ENCODE assay signal across 20 cellular contexts in the genomic region with DNA sequence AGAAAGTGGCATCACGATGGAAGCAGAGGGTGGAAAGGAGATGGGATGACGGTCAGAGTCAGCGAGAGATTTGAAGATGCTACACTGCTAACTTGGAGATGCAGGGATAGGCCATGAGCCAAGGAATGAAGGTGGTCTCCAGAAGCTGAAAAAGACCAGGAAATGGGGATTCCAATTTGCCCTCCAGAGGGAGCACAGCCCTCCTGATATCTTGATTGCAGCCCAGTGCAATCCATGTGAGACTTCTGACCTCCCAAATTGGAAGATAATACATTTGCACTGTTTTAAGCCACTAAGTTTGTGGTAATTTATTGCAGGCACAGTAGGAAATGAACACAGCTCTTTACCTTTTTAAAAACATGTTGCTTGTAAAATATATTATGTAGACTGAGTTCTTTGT.
DNase-seq lines count a peak whose midpoint lies in the region; ATAC-seq and TF ChIP-seq lines count a peak whose summit lies in the region.
"Had no signal": no experiment of that assay in that cellular context is flagged by ENCODE, and none has a peak within 500 bp of the region (broad histone marks: within the 10 kb centered on the region; RNA-seq: fewer than 3 reads in every experiment).

No MANE protein-coding gene starts in this region.

- H3K4me2 ChIP-seq in H9 (ENCODE audit: insufficient read depth, insufficient read length, low read length), result no peak overlapping the region
- H3K4me2 ChIP-seq in mesendoderm (ENCODE audit: low read length), result no peak overlapping the region
- H3K4me2 ChIP-seq in smooth muscle cell, result no peak overlapping the region
- H3K4me2 ChIP-seq: BLaER1 treated with 17β-estradiol and CSF1 and Interleukin-3, amounts not matched to agents 10 nM and 100 nM had no signal

- H3K27me3 Mint-ChIP-seq in H9 (ENCODE audit: low read depth) (peaks cover 2% of the 10 kb centered on the region; the same call in 1 of the 2 replicates), endodermal cell (ENCODE audit: insufficient read depth) (peaks cover 3% of the 10 kb centered on the region)
- H3K27me3 Mint-ChIP-seq: CD4-positive, alpha-beta memory T cell had no signal

- in situ Hi-C loops in gastrocnemius medialis (cut with MboI; ENCODE audit: low sequenced_read_pairs in 4 of 4), result no loop called here

- H3K9me3 Mint-ChIP-seq in H9 (peaks cover 0 to 3% of the 10 kb centered on the region in 2 experiments; a peak in 2 of 5 replicates), endodermal cell (peaks cover 5% of the 10 kb centered on the region)

- H4K91ac ChIP-seq in H9 (ENCODE audit: insufficient read length, low read depth, low read length), result no peak overlapping the region

- no TSS peak for BruUV-seq in A673 (replicated peaks; lab: Mats Ljungman, UMichigan)

- H3K18ac ChIP-seq in H9 (ENCODE audit: insufficient read length, low read depth, low read length), result no peak overlapping the region
- H3K18ac ChIP-seq in mesendoderm (ENCODE audit: low read length), result no peak overlapping the region

- POLR2A ChIA-PET in A673 (lab: Charles Lee; ENCODE audit: low non-redundant PET), result no interaction called here

- H2BK120ac ChIP-seq in H9 (ENCODE audit: low read depth, low read length, poor library complexity, severe bottlenecking), result no peak overlapping the region
- H2BK120ac ChIP-seq in mesendoderm (ENCODE audit: low read depth, low read length), result no peak overlapping the region

- no peak overlapping the region for H2AFZ ChIP-seq in H9 (ENCODE audit: low read length)
- no peak overlapping the region for H2AFZ ChIP-seq in smooth muscle cell (ENCODE audit: low read depth)

- DNase-seq in A673 (ENCODE audit: low spot score), result no peak
- DNase-seq in H9, result no peak
- no peak for DNase-seq in endodermal cell
- DNase-seq in mesendoderm, result peak; percentile 7
- DNase-seq in hippocampal formation (lab: John Stamatoyannopoulos, UW), result no peak
- DNase-seq in smooth muscle cell (lab: John Stamatoyannopoulos, UW; ENCODE audit: unreplicated experiment), result no peak
- DNase-seq in gastrocnemius medialis, result no peak
- DNase-seq in ovary, result no peak
- DNase-seq: ACHN; AML-193; BE2C; Calu3; CD4-positive, alpha-beta memory T cell; COR-L47; DMS53; DMS79 treated with DMSO at 0.1 percent for 48 hours; HFFc6 had no signal

- TF ChIP-seq CTCF in A673 (conservative IDR thresholded peaks at IDR 0.05; ENCODE audit: low read depth, low read length) (0 out of 2 replicates have a peak, but pooled peaks have one; percentile 12), H9 (conservative IDR thresholded peaks at IDR 0.05) (peak; percentile 42; the same call in 1 of the 3 replicates), endodermal cell (conservative IDR thresholded peaks at IDR 0.05) (peak; percentile 57), smooth muscle cell (IDR thresholded peaks at IDR 0.05; ENCODE audit: borderline replicate concordance, insufficient read depth, poor library complexity, severe bottlenecking) (no peak), gastrocnemius medialis (IDR thresholded peaks at IDR 0.05 in 4 of 5, conservative IDR thresholded peaks at IDR 0.05 in 1 of 5) (no peak), ovary (IDR thresholded peaks at IDR 0.05) (no peak)

- H3K27ac ChIP-seq in A673 (ENCODE audit: low read depth, low read length, poor library complexity, severe bottlenecking) (no peak overlapping the region), H9 (ENCODE audit: insufficient read length, low read depth, low read length) (no peak overlapping the region), endodermal cell (ENCODE audit: low read depth, low read length) (no peak overlapping the region), mesendoderm (ENCODE audit: low read depth, low read length) (no peak overlapping the region), smooth muscle cell (ENCODE audit: low read depth) (no peak overlapping the region), gastrocnemius medialis (no peak overlapping the region), ovary (no peak overlapping the region)
- H3K27ac ChIP-seq: 22Rv1; BLaER1 treated with 17β-estradiol and CSF1 and Interleukin-3, amounts not matched to agents 10 nM and 100 nM had no signal

- no peak overlapping the region for H2BK15ac ChIP-seq in H9 (ENCODE audit: low read depth, low read length)
- no peak overlapping the region for H2BK15ac ChIP-seq in mesendoderm (replicated peaks; ENCODE audit: low read depth)

- H2BK5ac ChIP-seq in H9 (ENCODE audit: insufficient read length, low read length) (no peak overlapping the region), mesendoderm (ENCODE audit: low read length) (no peak overlapping the region)

- no peak overlapping the region for H3K27ac Mint-ChIP-seq in H9
- no peak overlapping the region for H3K27ac Mint-ChIP-seq in endodermal cell
- H3K27ac Mint-ChIP-seq: CD4-positive, alpha-beta memory T cell; HFFc6 had no signal

- H3K4me3 ChIP-seq in A673 (ENCODE audit: low read depth, low read length, poor library complexity, severe bottlenecking) (no peak overlapping the region), endodermal cell (ENCODE audit: low read length) (no peak overlapping the region), mesendoderm (ENCODE audit: low read length) (no peak overlapping the region), smooth muscle cell (no peak overlapping the region), gastrocnemius medialis (no peak overlapping the region), ovary (no peak overlapping the region)
- H3K4me3 ChIP-seq: BLaER1 treated with 17β-estradiol and CSF1 and Interleukin-3, amounts not matched to agents 10 nM and 100 nM; HAP-1 had no signal

- no peak overlapping the region for H3T11ph ChIP-seq in H9 (ENCODE audit: low read length)

- no peak for TF ChIP-seq EP300 in ovary (IDR thresholded peaks at IDR 0.05)

- H4K5ac ChIP-seq in H9 (ENCODE audit: insufficient read length, low read depth, low read length) (no peak overlapping the region), mesendoderm (ENCODE audit: low read length) (no peak overlapping the region)

- H3K79me1 ChIP-seq in H9 (ENCODE audit: insufficient read depth, low read depth, low read length, poor library complexity, severe bottlenecking), result no peaks in the 10 kb centered on the region
- H3K79me1 ChIP-seq in mesendoderm (ENCODE audit: low read length), result no peaks in the 10 kb centered on the region

- H3K9ac ChIP-seq in H9 (ENCODE audit: extremely low read depth, insufficient read length, low read length) (no peak overlapping the region), endodermal cell (ENCODE audit: extremely low read depth, low read length, poor library complexity, severe bottlenecking) (no peak overlapping the region), mesendoderm (ENCODE audit: low read length) (no peak overlapping the region), smooth muscle cell (ENCODE audit: low read depth) (no peak overlapping the region)
- H3K9ac ChIP-seq: BLaER1 treated with 17β-estradiol and CSF1 and Interleukin-3, amounts not matched to agents 10 nM and 100 nM had no signal

- H3K9me3 ChIP-seq in A673 (ENCODE audit: low read depth, low read length, poor library complexity, severe bottlenecking) (no peaks in the 10 kb centered on the region), H9 (ENCODE audit: control insufficient read depth, low read depth, low read length) (no peaks in the 10 kb centered on the region), endodermal cell (ENCODE audit: control insufficient read depth, low read length) (no peaks in the 10 kb centered on the region), smooth muscle cell (replicated peaks; ENCODE audit: low read depth) (no peaks in the 10 kb centered on the region), gastrocnemius medialis (no peaks in the 10 kb centered on the region), ovary (no peaks in the 10 kb centered on the region)
- H3K9me3 ChIP-seq: BE2C; BLaER1 treated with 17β-estradiol and CSF1 and Interleukin-3, amounts not matched to agents 10 nM and 100 nM; HAP-1 had no signal

- no peak overlapping the region for H2BK12ac ChIP-seq in H9 (ENCODE audit: insufficient read length, low read depth, low read length)

- no peak overlapping the region for H2AK5ac ChIP-seq in H9 (ENCODE audit: insufficient read length, low read length)
- H2AK5ac ChIP-seq in mesendoderm (ENCODE audit: low read length), result no peak overlapping the region

- CTCF ChIA-PET in A673 (lab: Charles Lee), result no interaction called here

- no peaks in the 10 kb centered on the region for H3K23me2 ChIP-seq in H9 (ENCODE audit: insufficient read length, low read depth, low read length, poor library complexity, severe bottlenecking)

- H3K14ac ChIP-seq in H9 (ENCODE audit: insufficient read depth, low read length), result no peak overlapping the region

- intact Hi-C loops in A673 (cut with micrococcal nuclease; ENCODE audit: unreplicated experiment), result no loop called here
- intact Hi-C loops in gastrocnemius medialis (cut with DNase I; ENCODE audit: low total_unique reads), result no loop called here
- intact Hi-C loops in ovary (cut with DNase I), result loop anchor here in 1 of 4 donors (1.0 kb wide), 1 partner anchor 50 kb away; no protein-coding TSS in a partner anchor

- H4K8ac ChIP-seq in H9 (replicated peaks; ENCODE audit: insufficient read length, low read depth, low read length), result no peak overlapping the region
- no peak overlapping the region for H4K8ac ChIP-seq in mesendoderm (ENCODE audit: low read depth, low read length)

- no peaks in the 10 kb centered on the region for H4K20me1 ChIP-seq in H9 (ENCODE audit: control insufficient read depth, insufficient read depth, insufficient read length)
- no peaks in the 10 kb centered on the region for H4K20me1 ChIP-seq in smooth muscle cell (ENCODE audit: low read depth)
- H4K20me1 ChIP-seq: BLaER1 treated with 17β-estradiol and CSF1 and Interleukin-3, amounts not matched to agents 10 nM and 100 nM had no signal

- H3K36me3 ChIP-seq in A673 (ENCODE audit: insufficient read depth, low read length, poor library complexity, severe bottlenecking), result no peaks in the 10 kb centered on the region
- H3K36me3 ChIP-seq in endodermal cell (ENCODE audit: control insufficient read depth, insufficient read depth, low read length), result no peaks in the 10 kb centered on the region
- H3K36me3 ChIP-seq in mesendoderm (ENCODE audit: control insufficient read depth, insufficient read depth, low read length), result no peaks in the 10 kb centered on the region
- no peaks in the 10 kb centered on the region for H3K36me3 ChIP-seq in smooth muscle cell (ENCODE audit: low read depth)
- H3K36me3 ChIP-seq in gastrocnemius medialis, result no peaks in the 10 kb centered on the region
- no peaks in the 10 kb centered on the region for H3K36me3 ChIP-seq in ovary
- H3K36me3 ChIP-seq: BE2C; BLaER1 treated with 17β-estradiol and CSF1 and Interleukin-3, amounts not matched to agents 10 nM and 100 nM; HAP-1 had no signal

- H3K4me1 Mint-ChIP-seq in H9 (0 out of 4 replicates have a peak, but pooled peaks cover 0 to 2% of the 10 kb centered on the region in 2 experiments), endodermal cell (no peaks in the 10 kb centered on the region)

- H3K23ac ChIP-seq in H9 (ENCODE audit: insufficient read length, low read depth, low read length) (no peak overlapping the region), mesendoderm (ENCODE audit: low read length) (no peak overlapping the region)

- no CpG with 5 or more reads among the region's 3 CpGs for WGBS in H9 (ENCODE audit: extremely low coverage, insufficient read length, low lambda C conversion rate)
- WGBS in endodermal cell (ENCODE audit: insufficient coverage in 1 of 2, insufficient read length in 1 of 2), 2 experiments, result 92 to 100% methylated on average over 3 of the region's 3 CpGs
- WGBS in mesendoderm (ENCODE audit: extremely low coverage, insufficient coverage, low lambda C conversion rate), result no CpG with 5 or more reads among the region's 3 CpGs
- WGBS in smooth muscle cell (ENCODE audit: low lambda C conversion rate), result 84% methylated on average over 3 of the region's 3 CpGs
- 55 to 92% (median 72%) methylated on average over 3 of the region's 3 CpGs for WGBS in ovary, 3 donors

- no peak overlapping the region for H3K4ac ChIP-seq in H9 (ENCODE audit: low read depth, low read length)
- H3K4ac ChIP-seq in mesendoderm (ENCODE audit: low read depth, low read length), result no peak overlapping the region

- H3K4me3 Mint-ChIP-seq in H9 (no peak overlapping the region), endodermal cell (no peak overlapping the region)
- H3K4me3 Mint-ChIP-seq: CD4-positive, alpha-beta memory T cell; HFFc6 had no signal

- H3K79me2 ChIP-seq in H9 (ENCODE audit: insufficient read depth, low read length) (no peaks in the 10 kb centered on the region), mesendoderm (ENCODE audit: control insufficient read depth, insufficient read depth, low read length) (no peaks in the 10 kb centered on the region), smooth muscle cell (ENCODE audit: low read depth) (no peaks in the 10 kb centered on the region)

- no peak for ATAC-seq in gastrocnemius medialis

- peaks cover 0 to 3% (median 0%) of the 10 kb centered on the region in 3 experiments; a peak in 3 of 7 replicates for H3K36me3 Mint-ChIP-seq in H9 (ENCODE audit: insufficient read depth in 1 of 3, low read depth in 3 of 3)
- H3K36me3 Mint-ChIP-seq in endodermal cell (ENCODE audit: low read depth), result no peaks in the 10 kb centered on the region
- H3K36me3 Mint-ChIP-seq: CD4-positive, alpha-beta memory T cell had no signal

- H3K27me3 ChIP-seq in A673 (replicated peaks; ENCODE audit: insufficient read depth, low read depth, low read length, poor library complexity), result no peaks in the 10 kb centered on the region
- no peaks in the 10 kb centered on the region for H3K27me3 ChIP-seq in H9 (ENCODE audit: insufficient read depth, low read length)
- no peaks in the 10 kb centered on the region for H3K27me3 ChIP-seq in endodermal cell (ENCODE audit: control insufficient read depth, insufficient read depth, low read length, poor library complexity, severe bottlenecking)
- no peaks in the 10 kb centered on the region for H3K27me3 ChIP-seq in mesendoderm (ENCODE audit: insufficient read depth, low read length, poor library complexity)
- no peaks in the 10 kb centered on the region for H3K27me3 ChIP-seq in smooth muscle cell (ENCODE audit: low read depth)
- no peaks in the 10 kb centered on the region for H3K27me3 ChIP-seq in gastrocnemius medialis
- H3K27me3 ChIP-seq in ovary, result no peaks in the 10 kb centered on the region
- H3K27me3 ChIP-seq: BE2C; BLaER1 treated with 17β-estradiol and CSF1 and Interleukin-3, amounts not matched to agents 10 nM and 100 nM had no signal

- H3K4me1 ChIP-seq in A673 (ENCODE audit: insufficient read depth, low read length, poor library complexity, severe bottlenecking) (no peaks in the 10 kb centered on the region), H9 (ENCODE audit: insufficient read depth, low read length) (no peaks in the 10 kb centered on the region), endodermal cell (ENCODE audit: control insufficient read depth, insufficient read depth, low read length) (no peaks in the 10 kb centered on the region), mesendoderm (ENCODE audit: control insufficient read depth, low read depth, low read length) (no peaks in the 10 kb centered on the region), smooth muscle cell (ENCODE audit: low read depth) (no peaks in the 10 kb centered on the region), gastrocnemius medialis (no peaks in the 10 kb centered on the region), ovary (ENCODE audit: insufficient read depth) (no peaks in the 10 kb centered on the region)
- H3K4me1 ChIP-seq: BE2C; BLaER1 treated with 17β-estradiol and CSF1 and Interleukin-3, amounts not matched to agents 10 nM and 100 nM; HAP-1 had no signal

- H2BK20ac ChIP-seq in H9 (ENCODE audit: low read depth, low read length, poor library complexity, severe bottlenecking), result no peak overlapping the region

- TF ChIP-seq POLR2A in gastrocnemius medialis (IDR thresholded peaks at IDR 0.05), result no peak
- no peak for TF ChIP-seq POLR2A in ovary (IDR thresholded peaks at IDR 0.05)

- no peaks in the 10 kb centered on the region for H3F3A ChIP-seq in smooth muscle cell (ENCODE audit: low read depth)

- no peak overlapping the region for H3K56ac ChIP-seq in H9 (ENCODE audit: insufficient read length, low read depth, low read length)
- no peak overlapping the region for H3K56ac ChIP-seq in mesendoderm (ENCODE audit: low read length)

Comparison
In these comparisons a context has a peak if more than half of its experiments do, and no peak if none do; other contexts are left out.
1. CTCF ChIP-seq: peak in A673 (single experiment), H9 (single experiment) and endodermal cell (single experiment); none in smooth muscle cell (single experiment), gastrocnemius medialis (0 of 5) and ovary (0 of 3).